In the genomic region with DNA sequence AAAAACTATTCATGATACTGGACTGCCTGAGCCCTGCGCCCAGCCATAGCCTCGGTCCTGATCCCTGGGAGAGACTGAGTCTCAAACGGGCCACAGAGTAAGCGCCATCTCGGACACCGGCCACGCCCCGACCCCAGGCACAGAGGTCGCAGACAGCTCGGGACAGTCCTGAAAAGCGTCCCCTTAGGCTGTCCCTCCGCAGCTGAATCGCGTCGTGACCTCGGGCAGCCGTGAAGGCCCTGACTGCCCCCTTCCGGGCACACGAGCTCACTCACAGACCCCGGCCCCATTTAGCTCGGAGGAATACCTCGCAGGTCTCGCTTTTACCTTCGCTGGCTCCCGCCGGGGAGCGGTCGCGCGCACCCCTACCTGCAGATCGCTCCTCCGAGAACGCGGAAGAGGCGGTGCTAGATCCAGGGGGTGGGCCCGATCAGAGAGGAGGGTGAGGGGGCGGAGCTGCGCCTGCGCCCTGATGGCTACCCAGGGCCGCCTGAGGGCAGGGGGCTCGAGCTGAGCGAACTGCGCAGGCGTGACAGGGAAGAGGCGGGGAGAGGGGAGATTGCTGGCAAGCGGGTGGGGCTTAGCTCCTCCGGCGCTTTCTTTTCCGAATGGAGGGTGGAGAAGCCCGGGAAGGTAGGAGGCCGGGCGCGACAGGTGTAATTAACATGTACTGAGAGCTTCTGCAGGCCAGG, we compare ENCODE assay signal across 8 cellular contexts. TPM values are rescaled to one million over a fixed set of nuclear protein-coding genes. Genes with fewer than 3 reads are reported as not detected.
DNase-seq lines count a peak whose midpoint lies in the region; ATAC-seq, FAIRE-seq and TF ChIP-seq lines count a peak whose summit lies in the region.

Gene MKNK1 (minus strand): TSS at position 411 of the 692 bp plus-strand sequence. CDS start 20,941 bp downstream, outside the sequence.

- H3K4me3 ChIP-seq in OCI-LY3 (ENCODE audit: low read length) = peak within 1 kb of the TSS; percentile 95

- no peaks in the 10 kb centered on the region for H3K36me3 ChIP-seq in OCI-LY3 (replicated peaks; ENCODE audit: low read depth, low read length)

- H3K27me3 Mint-ChIP-seq in Calu3 (ENCODE audit: unreplicated experiment) = no peaks in the 10 kb centered on the region
- H3K27me3 Mint-ChIP-seq in mesothelial cell of epicardium (ENCODE audit: low read depth) = no peaks in the 10 kb centered on the region

- TF ChIP-seq CTCF in Calu3 (IDR thresholded peaks at IDR 0.05; ENCODE audit: unreplicated experiment) (no peak), OCI-LY3 (IDR thresholded peaks at IDR 0.05; ENCODE audit: low read depth, low read length) (no peak), mesothelial cell of epicardium (IDR thresholded peaks at IDR 0.05; ENCODE audit: unreplicated experiment) (peak; percentile 37)

- H3K4me3 Mint-ChIP-seq in Calu3 (ENCODE audit: low read depth, unreplicated experiment) (peak within 1 kb of the TSS; percentile 86), mesothelial cell of epicardium (peak within 1 kb of the TSS; percentile 91)

- peaks cover 18% of the 10 kb centered on the region for H3K4me1 Mint-ChIP-seq in Calu3 (ENCODE audit: low read depth, unreplicated experiment)
- peaks cover 26% of the 10 kb centered on the region for H3K4me1 Mint-ChIP-seq in mesothelial cell of epicardium

- peak within 1 kb of the TSS; percentile 84 for H3K27ac Mint-ChIP-seq in Calu3 (ENCODE audit: unreplicated experiment)
- H3K27ac Mint-ChIP-seq in mesothelial cell of epicardium = peak within 1 kb of the TSS; percentile 91

- no peaks in the 10 kb centered on the region for H3K9me3 ChIP-seq in OCI-LY3 (ENCODE audit: insufficient read depth, low read length)

- H3K27me3 ChIP-seq in OCI-LY3 (ENCODE audit: low read depth, low read length) = no peaks in the 10 kb centered on the region

- peak; percentile 98 for DNase-seq in Calu3
- peak in 74 of 76 experiments; percentile 55 to 97 (median 92) for DNase-seq in HUDEP-2 (lab: John Stamatoyannopoulos, UW; ENCODE audit: unreplicated experiment in 76 of 76)
- peak; percentile 98 for DNase-seq in activated CD8-positive, alpha-beta memory T cell treated with anti-CD3 and anti-CD28 coated beads, Interleukin-2, amount 50 U/mL, for 48 hours
- peak; percentile 99 to 100 for DNase-seq in mesothelial cell of epicardium (ENCODE audit: low spot score in 2 of 2, unreplicated experiment in 2 of 2)
- DNase-seq in stimulated activated CD8-positive, alpha-beta memory T cell treated with anti-CD3 and anti-CD28 coated beads, Interleukin-15, amount 100 ng/mL, for 48 hours (ENCODE audit: low read depth in 2 of 2) = peak; percentile 95 to 97

- peak; percentile 77 for FAIRE-seq in endometrium (lab: Jason Lieb, UNC)

- peak within 1 kb of the TSS; percentile 88 for H2AFZ ChIP-seq in OCI-LY3 (ENCODE audit: low read depth, low read length)

- no TSS peak for BruUV-seq in Calu3 (replicated peaks; lab: Mats Ljungman, UMichigan)

- H3K79me2 ChIP-seq in OCI-LY3 (ENCODE audit: low read length) = no peaks in the 10 kb centered on the region

- peak; percentile 93 for ATAC-seq in GM21381 (IDR thresholded peaks at IDR 0.05; ENCODE audit: unreplicated experiment)

- peak within 1 kb of the TSS; percentile 79 for H3K9ac ChIP-seq in OCI-LY3 (ENCODE audit: low read length)

- peaks cover 26% of the 10 kb centered on the region for H3K36me3 Mint-ChIP-seq in Calu3 (ENCODE audit: insufficient read depth, unreplicated experiment)
- peaks cover 9% of the 10 kb centered on the region for H3K36me3 Mint-ChIP-seq in mesothelial cell of epicardium

- intact Hi-C loops in Calu3 (cut with micrococcal nuclease; ENCODE audit: unreplicated experiment) = no loop called here

- H3K27ac ChIP-seq in OCI-LY3 (ENCODE audit: low read length) = no peak within 1 kb of the TSS

- no peaks in the 10 kb centered on the region for H3K9me3 Mint-ChIP-seq in Calu3 (ENCODE audit: low read depth, unreplicated experiment)
- H3K9me3 Mint-ChIP-seq in mesothelial cell of epicardium = no peaks in the 10 kb centered on the region

- peaks cover 10% of the 10 kb centered on the region; the same call in 1 of the 2 replicates for H3K4me1 ChIP-seq in OCI-LY3 (ENCODE audit: low read length)

- CTCF ChIA-PET in Calu3 (lab: Charles Lee) = interaction anchor here (0.6 to 2.5 kb wide), 10 partner anchors 10 to 1373 kb away, joined by 3 to 10 read pairs (median 4); partner anchors contain the start of gene MOB3C

- H3K4me2 ChIP-seq in OCI-LY3 (ENCODE audit: low read length) = peak within 1 kb of the TSS; percentile 74

- no peaks in the 10 kb centered on the region for H4K20me1 ChIP-seq in OCI-LY3 (ENCODE audit: insufficient read depth, low read length)

RNA-seq across cellular contexts. Expression of gene MKNK1, which starts in this region (rescaled TPM):
- 29.6 and 32.0 TPM in 2 replicates for total RNA-seq in Calu3 (2022)
- 30.6 to 34.8 TPM (median 31.0 TPM) in 3 replicates for total RNA-seq in mesothelial cell of epicardium
